19 cellular contexts compared by ENCODE assay signal in the genomic region with DNA sequence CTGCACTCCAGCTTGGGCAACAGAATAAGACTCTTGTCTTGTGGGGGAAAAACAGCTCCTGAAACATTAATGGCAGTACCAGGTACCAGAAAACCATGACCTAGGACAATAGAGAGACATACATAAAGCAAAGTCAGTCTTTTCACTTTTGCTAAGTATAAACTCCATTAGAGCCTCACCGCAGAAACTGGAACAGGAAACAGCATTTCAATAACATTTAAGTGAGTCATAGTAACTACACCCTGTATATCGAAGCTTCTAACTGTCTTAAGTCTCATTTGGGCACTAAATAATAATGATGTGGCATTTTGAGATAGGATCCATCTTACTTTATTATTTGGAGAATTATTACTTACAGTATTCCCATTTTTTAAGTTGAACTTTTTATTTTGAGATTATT.
DNase-seq lines count a peak whose midpoint lies in the region; ATAC-seq and TF ChIP-seq lines count a peak whose summit lies in the region.
"Had no signal": no experiment of that assay in that cellular context is flagged by ENCODE, and none has a peak within 500 bp of the region (broad histone marks: within the 10 kb centered on the region; RNA-seq: fewer than 3 reads in every experiment).

No MANE protein-coding gene starts in this region.

- H3K27ac ChIP-seq in foreskin keratinocyte (peak overlapping the region; percentile 38), PC-3 (ENCODE audit: low read length) (no peak overlapping the region), colonic mucosa (no peak overlapping the region)
- H3K27ac ChIP-seq: adrenal gland, esophagus squamous epithelium, neural progenitor cell, sigmoid colon had no signal

- H3K4me2 ChIP-seq in PC-3 (ENCODE audit: low read length) = no peak overlapping the region
- H3K4me2 ChIP-seq: neural progenitor cell had no signal

- H3K9me2 ChIP-seq in PC-3 (replicated peaks; ENCODE audit: low read length) = no peaks in the 10 kb centered on the region

- H4K20me1 ChIP-seq in PC-3 (ENCODE audit: low read length) = no peaks in the 10 kb centered on the region

- no TSS peak for BruUV-seq in PC-3 (replicated peaks; lab: Mats Ljungman, UMichigan)

- no peaks in the 10 kb centered on the region for H3K79me2 ChIP-seq in PC-3 (ENCODE audit: low read length)

- H3K9me3 ChIP-seq in PC-3 (ENCODE audit: low read length) (no peaks in the 10 kb centered on the region), colonic mucosa (no peaks in the 10 kb centered on the region)
- H3K9me3 ChIP-seq: adrenal gland, esophagus squamous epithelium, sigmoid colon had no signal

- H3K27me3 ChIP-seq in foreskin keratinocyte (no peaks in the 10 kb centered on the region), PC-3 (ENCODE audit: low read length) (no peaks in the 10 kb centered on the region), colonic mucosa (no peaks in the 10 kb centered on the region)
- H3K27me3 ChIP-seq: adrenal gland, esophagus squamous epithelium, MG63, neural progenitor cell, sigmoid colon had no signal

- H3F3A ChIP-seq in PC-3 (ENCODE audit: low read length, unreplicated experiment) = no peaks in the 10 kb centered on the region

- 37 to 43% methylated on average over 2 of the region's 2 CpGs for WGBS in lower leg skin, 2 donors

- H3K36me3 ChIP-seq in PC-3 (ENCODE audit: low read depth, low read length) (no peaks in the 10 kb centered on the region), colonic mucosa (no peaks in the 10 kb centered on the region)
- H3K36me3 ChIP-seq: adrenal gland, esophagus squamous epithelium, MG63, neural progenitor cell, sigmoid colon had no signal

- TF ChIP-seq CTCF in foreskin keratinocyte (conservative IDR thresholded peaks at IDR 0.05) (no peak), lower leg skin (IDR thresholded peaks at IDR 0.05) (no peak), PC-3 (conservative IDR thresholded peaks at IDR 0.05; ENCODE audit: low read depth, low read length) (no peak), colonic mucosa (IDR thresholded peaks at IDR 0.05) (no peak)

- intact Hi-C loops in lower leg skin (cut with DNase I; ENCODE audit: low total_unique reads) = no loop called here
- intact Hi-C loops in PC-3 (cut with micrococcal nuclease) = no loop called here
- intact Hi-C loops in colonic mucosa (cut with DNase I) = no loop called here

- peak; percentile 75 for ATAC-seq in foreskin keratinocyte
- no peak for ATAC-seq in PC-3
- ATAC-seq: activated T-cell treated with anti-CD3 and anti-CD28 coated beads, Interleukin-2, amount 50 U/mL, for 72 hours had no signal

- H3K4me1 ChIP-seq in foreskin keratinocyte (no peaks in the 10 kb centered on the region), PC-3 (ENCODE audit: insufficient read depth, low read length) (no peaks in the 10 kb centered on the region), colonic mucosa (no peaks in the 10 kb centered on the region)
- H3K4me1 ChIP-seq: adrenal gland, esophagus squamous epithelium, neural progenitor cell, sigmoid colon had no signal

- CTCF ChIA-PET in PC-3 (lab: Charles Lee) = no interaction called here

- peak; percentile 21 for DNase-seq in AG08395 (ENCODE audit: low spot score)
- peak; percentile 38 for DNase-seq in HS-27A (ENCODE audit: low read depth)
- peak; percentile 52 for DNase-seq in amniotic epithelial cell (ENCODE audit: low read depth)
- peak; percentile 42 to 74 for DNase-seq in foreskin keratinocyte
- DNase-seq in lower leg skin (ENCODE audit: low spot score in 2 of 2) = no peak
- no peak for DNase-seq in PC-3
- DNase-seq in NCI-H1694 treated with DMSO at 0.1 percent for 48 hours (lab: John Stamatoyannopoulos, UW) = no peak
- DNase-seq in colonic mucosa = no peak
- DNase-seq: activated CD4-positive, alpha-beta T cell treated with anti-CD3 and anti-CD28 coated beads, Interleukin-2, amount 10 ng/mL, durations not matched to agents 24 days and 14 days; activated T-cell treated with anti-CD3 and anti-CD28 coated beads, Interleukin-2, amount 50 U/mL, for 72 hours; adrenal gland; cortex of kidney; DMS 273 treated with DMSO at 0.1 percent for 48 hours; esophagus squamous epithelium; sigmoid colon; stimulated activated naive CD4-positive, alpha-beta T cell; T-helper 9 cell had no signal

- POLR2A ChIA-PET in PC-3 (lab: Charles Lee; ENCODE audit: unreplicated experiment) = no interaction called here

- TF ChIP-seq POLR2A in lower leg skin (IDR thresholded peaks at IDR 0.05) = no peak

- H2AFZ ChIP-seq in PC-3 (ENCODE audit: low read length) = no peak overlapping the region
- H2AFZ ChIP-seq: neural progenitor cell had no signal

- H3K9ac ChIP-seq in PC-3 (ENCODE audit: low read length) = no peak overlapping the region
- H3K9ac ChIP-seq in colonic mucosa (ENCODE audit: low read depth in 2 of 2, low read length in 2 of 2) = no peak overlapping the region
- H3K9ac ChIP-seq: neural progenitor cell had no signal

- H3K4me3 ChIP-seq in lower leg skin (ENCODE audit: low read depth, poor library complexity, severe bottlenecking) (no peak overlapping the region), PC-3 (ENCODE audit: low read length) (no peak overlapping the region), colonic mucosa (no peak overlapping the region)
- H3K4me3 ChIP-seq: adrenal gland, esophagus squamous epithelium, MG63, neural progenitor cell, sigmoid colon had no signal

Comparison
In these comparisons a context has a peak if more than half of its experiments do, and no peak if none do; other contexts are left out.
1. DNase-seq: peak in AG08395 (single experiment), HS-27A (single experiment), amniotic epithelial cell (single experiment) and foreskin keratinocyte (2 of 2); none in lower leg skin (0 of 2), PC-3 (single experiment), NCI-H1694 treated with DMSO at 0.1 percent for 48 hours (single experiment) and colonic mucosa (single experiment).